10 cellular contexts compared by ENCODE assay signal in the genomic region with DNA sequence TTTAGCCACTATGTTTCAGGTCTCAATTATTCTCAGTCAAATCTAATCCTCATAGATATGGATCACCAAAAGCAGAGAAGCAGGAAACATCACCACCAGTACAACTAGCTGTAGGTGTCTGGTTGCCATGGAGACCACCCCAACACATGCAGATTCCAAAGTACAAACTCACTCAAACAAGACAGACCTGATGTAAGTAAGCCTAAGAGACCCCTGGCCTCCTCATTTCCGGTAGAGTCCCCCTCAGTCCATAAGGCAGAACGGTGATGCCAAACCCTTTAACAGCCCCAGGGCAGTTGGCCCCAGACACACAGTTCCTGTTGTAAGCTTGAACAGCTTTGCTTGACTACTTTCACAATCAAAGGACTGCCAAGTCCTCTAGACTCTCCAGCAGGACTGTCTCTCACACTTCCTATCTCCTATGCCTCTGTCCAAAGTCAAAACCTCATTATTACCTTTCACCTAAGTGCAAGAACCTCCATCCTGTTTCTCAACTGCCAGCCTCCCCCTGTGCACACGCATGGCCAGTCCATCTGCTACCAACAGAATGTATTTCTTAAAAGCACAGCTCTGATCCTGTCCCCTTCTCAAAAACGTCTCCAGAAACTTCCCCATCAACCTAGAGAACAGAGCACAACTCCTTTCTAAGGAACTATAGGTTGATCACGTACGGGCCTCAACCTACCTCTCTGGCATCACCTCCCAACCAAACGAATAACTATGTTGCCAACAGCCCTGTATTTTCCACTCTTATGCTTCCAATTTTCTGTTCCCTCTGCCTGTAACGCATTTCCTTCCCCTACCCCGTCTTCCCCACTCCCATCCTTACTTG. TPM values are rescaled to one million over a fixed set of nuclear protein-coding genes. Genes with fewer than 3 reads are reported as not detected.
A peak's percentile ranks its signal among the peaks of the same experiment; 100 is the strongest.
DNase-seq lines count a peak whose midpoint lies in the region; ATAC-seq and TF ChIP-seq lines count a peak whose summit lies in the region.
"Had no signal": no experiment of that assay in that cellular context is flagged by ENCODE, and none has a peak within 500 bp of the region (broad histone marks: within the 10 kb centered on the region; RNA-seq: fewer than 3 reads in every experiment).

No MANE protein-coding gene starts in this region.

- no peaks in the 10 kb centered on the region for H3K9me3 ChIP-seq in naive thymus-derived CD4-positive, alpha-beta T cell (ENCODE audit: control insufficient read depth in 2 of 3, low read length in 3 of 3)
- no peaks in the 10 kb centered on the region for H3K9me3 ChIP-seq in gastrocnemius medialis
- H3K9me3 ChIP-seq: Peyer's patch had no signal

- CTCF ChIA-PET in MCF 10A (lab: Yijun Ruan, JAX), result no interaction called here
- CTCF ChIA-PET in naive thymus-derived CD4-positive, alpha-beta T cell (lab: Charles Lee), result no interaction called here
- CTCF ChIA-PET in activated CD8-positive, alpha-beta T cell treated with anti-CD3 and anti-CD28 coated beads for 36 hours (lab: Charles Lee), result no interaction called here

- TF ChIP-seq POLR2A in gastrocnemius medialis (IDR thresholded peaks at IDR 0.05), result no peak

- in situ Hi-C loops in gastrocnemius medialis (cut with MboI; ENCODE audit: low sequenced_read_pairs in 4 of 4), result no loop called here

- intact Hi-C loops in MCF 10A (cut with micrococcal nuclease), result no loop called here
- intact Hi-C loops in naive thymus-derived CD4-positive, alpha-beta T cell (cut with micrococcal nuclease), result no loop called here
- intact Hi-C loops in activated CD8-positive, alpha-beta T cell treated with anti-CD3 and anti-CD28 coated beads for 36 hours (cut with micrococcal nuclease), result no loop called here
- intact Hi-C loops in gastrocnemius medialis (cut with DNase I; ENCODE audit: low total_unique reads), result no loop called here

- H3K27ac Mint-ChIP-seq in MCF 10A (ENCODE audit: low read depth, unreplicated experiment), result no peak overlapping the region
- peak overlapping the region in 1 of 9 donors; percentile 49 for H3K27ac Mint-ChIP-seq in naive thymus-derived CD4-positive, alpha-beta T cell
- H3K27ac Mint-ChIP-seq in activated CD8-positive, alpha-beta T cell treated with anti-CD3 and anti-CD28 coated beads for 36 hours, result no peak overlapping the region

- H3K27me3 ChIP-seq in naive thymus-derived CD4-positive, alpha-beta T cell (ENCODE audit: control insufficient read depth in 2 of 2, insufficient read depth in 2 of 2, low read length in 2 of 2), result no peaks in the 10 kb centered on the region
- no peaks in the 10 kb centered on the region for H3K27me3 ChIP-seq in gastrocnemius medialis
- H3K27me3 ChIP-seq: Peyer's patch had no signal

- peaks cover 0 to 5% (median 0%) of the 10 kb centered on the region in 3 experiments for H3K36me3 ChIP-seq in naive thymus-derived CD4-positive, alpha-beta T cell (ENCODE audit: control insufficient read depth in 2 of 3, insufficient read depth in 3 of 3, low read length in 3 of 3)
- H3K36me3 ChIP-seq in gastrocnemius medialis, result no peaks in the 10 kb centered on the region

- H3K9me3 Mint-ChIP-seq in MCF 10A (ENCODE audit: unreplicated experiment), result no peaks in the 10 kb centered on the region
- peaks cover 0 to 6% (median 0%) of the 10 kb centered on the region in 11 donors for H3K9me3 Mint-ChIP-seq in naive thymus-derived CD4-positive, alpha-beta T cell
- peaks cover 2% of the 10 kb centered on the region for H3K9me3 Mint-ChIP-seq in activated CD8-positive, alpha-beta T cell treated with anti-CD3 and anti-CD28 coated beads for 36 hours

- POLR2A ChIA-PET in MCF 10A (lab: Yijun Ruan, JAX), result no interaction called here
- POLR2A ChIA-PET in naive thymus-derived CD4-positive, alpha-beta T cell (lab: Charles Lee), result interaction anchor here (0.9 kb wide), 1 partner anchor 9 kb away, joined by 3 read pairs; no protein-coding TSS in a partner anchor
- POLR2A ChIA-PET in activated CD8-positive, alpha-beta T cell treated with anti-CD3 and anti-CD28 coated beads for 36 hours (lab: Charles Lee), result no interaction called here

- H3K27ac ChIP-seq in naive thymus-derived CD4-positive, alpha-beta T cell (ENCODE audit: low read depth, low read length), result no peak overlapping the region
- H3K27ac ChIP-seq in gastrocnemius medialis, result no peak overlapping the region
- H3K27ac ChIP-seq: Peyer's patch had no signal

- no peak overlapping the region for H3K4me3 ChIP-seq in naive thymus-derived CD4-positive, alpha-beta T cell (ENCODE audit: low read length)
- no peak overlapping the region for H3K4me3 ChIP-seq in gastrocnemius medialis
- H3K4me3 ChIP-seq: Peyer's patch had no signal

- peak; percentile 35 for DNase-seq in AG08395 (ENCODE audit: low spot score)
- DNase-seq in HT1080 (ENCODE audit: low read depth), result peak; percentile 85
- DNase-seq in MCF 10A (ENCODE audit: unreplicated experiment), result peak; percentile 4
- DNase-seq in kidney glomerular epithelial cell (lab: John Stamatoyannopoulos, UW), result peak; percentile 17
- no peak for DNase-seq in naive thymus-derived CD4-positive, alpha-beta T cell
- DNase-seq in activated CD8-positive, alpha-beta T cell treated with anti-CD3 and anti-CD28 coated beads for 36 hours, result no peak
- DNase-seq in gastrocnemius medialis, result no peak
- no peak for DNase-seq in globus pallidus (ENCODE audit: low spot score)
- DNase-seq: DND-41, Peyer's patch had no signal

- TF ChIP-seq CTCF in MCF 10A (IDR thresholded peaks at IDR 0.05; ENCODE audit: unreplicated experiment) (no peak), gastrocnemius medialis (IDR thresholded peaks at IDR 0.05 in 4 of 5, conservative IDR thresholded peaks at IDR 0.05 in 1 of 5) (no peak)
- TF ChIP-seq CTCF in activated CD8-positive, alpha-beta T cell treated with anti-CD3 and anti-CD28 coated beads for 36 hours (IDR thresholded peaks at IDR 0.05), result no peak

- ATAC-seq in naive thymus-derived CD4-positive, alpha-beta T cell, result no peak
- no peak for ATAC-seq in activated CD8-positive, alpha-beta T cell treated with anti-CD3 and anti-CD28 coated beads for 36 hours
- no peak for ATAC-seq in gastrocnemius medialis

- H3K4me3 Mint-ChIP-seq in MCF 10A (ENCODE audit: unreplicated experiment), result no peak overlapping the region
- H3K4me3 Mint-ChIP-seq in naive thymus-derived CD4-positive, alpha-beta T cell, result no peak overlapping the region
- no peak overlapping the region for H3K4me3 Mint-ChIP-seq in activated CD8-positive, alpha-beta T cell treated with anti-CD3 and anti-CD28 coated beads for 36 hours

- no peaks in the 10 kb centered on the region for H3K36me3 Mint-ChIP-seq in MCF 10A (ENCODE audit: insufficient read depth, unreplicated experiment)
- H3K36me3 Mint-ChIP-seq in naive thymus-derived CD4-positive, alpha-beta T cell, result peaks cover 0 to 63% (median 36%) of the 10 kb centered on the region in 5 donors
- peaks cover 22% of the 10 kb centered on the region for H3K36me3 Mint-ChIP-seq in activated CD8-positive, alpha-beta T cell treated with anti-CD3 and anti-CD28 coated beads for 36 hours (ENCODE audit: low read depth)

- no peaks in the 10 kb centered on the region for H3K4me1 ChIP-seq in naive thymus-derived CD4-positive, alpha-beta T cell (ENCODE audit: control insufficient read depth in 2 of 2, insufficient read depth in 2 of 2, low read length in 2 of 2)
- H3K4me1 ChIP-seq in gastrocnemius medialis, result peaks cover 20 to 27% of the 10 kb centered on the region in 2 donors

- no peaks in the 10 kb centered on the region for H3K27me3 Mint-ChIP-seq in MCF 10A (ENCODE audit: insufficient read depth, unreplicated experiment)
- H3K27me3 Mint-ChIP-seq in naive thymus-derived CD4-positive, alpha-beta T cell, result no peaks in the 10 kb centered on the region
- H3K27me3 Mint-ChIP-seq in activated CD8-positive, alpha-beta T cell treated with anti-CD3 and anti-CD28 coated beads for 36 hours, result no peaks in the 10 kb centered on the region

- no TSS peak for BruUV-seq in MCF 10A (replicated peaks; lab: Mats Ljungman, UMichigan)

- H3K4me1 Mint-ChIP-seq in MCF 10A (ENCODE audit: insufficient read depth, unreplicated experiment), result peaks cover 7% of the 10 kb centered on the region
- peaks cover 0 to 42% (median 13%) of the 10 kb centered on the region in 7 donors for H3K4me1 Mint-ChIP-seq in naive thymus-derived CD4-positive, alpha-beta T cell
- peaks cover 8% of the 10 kb centered on the region for H3K4me1 Mint-ChIP-seq in activated CD8-positive, alpha-beta T cell treated with anti-CD3 and anti-CD28 coated beads for 36 hours (ENCODE audit: low read depth)

RNA-seq across cellular contexts. Expression of a gene that starts 23.9 kb away (rescaled TPM):
- 7.6 and 8.6 TPM in 2 replicates for total RNA-seq in HT1080 (2014; rRNA removed; shearing (Covaris generic))
- 12.2 and 14.4 TPM in 2 replicates for polyA plus RNA-seq in HT1080 (2015; cell fraction: cytosol; rRNA removed)
- 10.1 and 11.1 TPM in 2 replicates for polyA plus RNA-seq in HT1080 (2015; cell fraction: nucleus; rRNA removed)
- total RNA-seq in MCF 10A (2022), result 15.8 and 16.1 TPM in 2 replicates
- 10 to 100 TPM; 16.9 to 36.7 (median 21.6) TPM for total RNA-seq in naive thymus-derived CD4-positive, alpha-beta T cell
- polyA plus RNA-seq in naive thymus-derived CD4-positive, alpha-beta T cell, result 10 to 100 TPM in 1 of 2 donors, 1 to 10 TPM in 1; 8.5 to 10.2 TPM
- total RNA-seq in activated CD8-positive, alpha-beta T cell treated with anti-CD3 and anti-CD28 coated beads for 36 hours, result 10 to 100 TPM; 14.4 to 14.9 TPM
- total RNA-seq in gastrocnemius medialis, result 10 to 100 TPM in 2 of 4 donors, 1 to 10 TPM in 2; 7.6 to 28.4 (median 10.7) TPM

Comparison
In these comparisons a context has a peak if more than half of its experiments do, and no peak if none do; other contexts are left out.
1. DNase-seq: peak in AG08395 (single experiment), HT1080 (single experiment), MCF 10A (single experiment) and kidney glomerular epithelial cell (single experiment); none in naive thymus-derived CD4-positive, alpha-beta T cell (0 of 9), activated CD8-positive, alpha-beta T cell treated with anti-CD3 and anti-CD28 coated beads for 36 hours (single experiment), gastrocnemius medialis (0 of 2) and globus pallidus (single experiment).